Comparison of ENCODE assay signal across 8 cellular contexts in genomic region chr2:230798769-230799399, GRCh38.
A peak's percentile ranks its signal among the peaks of the same experiment; 100 is the strongest.
DNase-seq lines count a peak whose midpoint lies in the region; ATAC-seq and TF ChIP-seq lines count a peak whose summit lies in the region.

No MANE protein-coding gene starts in this region.

- H3K4me3 ChIP-seq in OCI-LY1 (ENCODE audit: low read depth, low read length, poor library complexity, severe bottlenecking) (no peak overlapping the region), adipocyte (ENCODE audit: low read length) (no peak overlapping the region), testis (no peak overlapping the region)

- ATAC-seq in GM18870 (IDR thresholded peaks at IDR 0.05; ENCODE audit: unreplicated experiment) (no peak), GM21723 (IDR thresholded peaks at IDR 0.05; ENCODE audit: unreplicated experiment) (no peak)

- no peaks in the 10 kb centered on the region for H3K79me2 ChIP-seq in OCI-LY1 (ENCODE audit: insufficient read depth, low read length)

- WGBS in testis, 2 donors: 62 to 63% methylated on average over 4 of the region's 4 CpGs

- H3K27ac ChIP-seq in OCI-LY1 (ENCODE audit: low read depth, low read length, poor library complexity, severe bottlenecking) (peak overlapping the region; percentile 77), testis (no peak overlapping the region)

- H3K4me3 Mint-ChIP-seq in immature natural killer cell: no peak overlapping the region

- H3K4me2 ChIP-seq in OCI-LY1 (ENCODE audit: low read length): peak overlapping the region; percentile 49; the same call in 1 of the 2 replicates

- no peaks in the 10 kb centered on the region for H4K20me1 ChIP-seq in OCI-LY1 (ENCODE audit: insufficient read depth, low read length)

- peak overlapping the region in 3 of 6 donors; percentile 28 to 42 (median 33) for H3K27ac Mint-ChIP-seq in immature natural killer cell

- H3K9ac ChIP-seq in OCI-LY1 (ENCODE audit: low read length) (no peak overlapping the region), adipocyte (ENCODE audit: low read length) (no peak overlapping the region)

- H3K36me3 Mint-ChIP-seq in immature natural killer cell: peaks cover 17 to 39% (median 20%) of the 10 kb centered on the region in 3 donors

- H3K4me1 ChIP-seq in OCI-LY1 (ENCODE audit: insufficient read depth, low read length, severe bottlenecking) (peaks cover 26% of the 10 kb centered on the region), adipocyte (ENCODE audit: control insufficient read depth, insufficient read depth, low read length) (peaks cover 46% of the 10 kb centered on the region), testis (peaks cover 8% of the 10 kb centered on the region)

- H3K9me3 Mint-ChIP-seq in immature natural killer cell: no peaks in the 10 kb centered on the region

- H3K4me1 Mint-ChIP-seq in immature natural killer cell: peaks cover 17 to 27% of the 10 kb centered on the region in 2 donors

- H3K36me3 ChIP-seq in OCI-LY1 (ENCODE audit: insufficient read depth, low read length) (peaks cover 60% of the 10 kb centered on the region), adipocyte (ENCODE audit: control insufficient read depth, insufficient read depth, low read length, severe bottlenecking) (peaks cover 18% of the 10 kb centered on the region), testis (ENCODE audit: low read depth, missing control alignments) (no peaks in the 10 kb centered on the region)

- TF ChIP-seq POLR2A in testis (IDR thresholded peaks at IDR 0.05): no peak

- H3K27me3 ChIP-seq in OCI-LY1 (ENCODE audit: insufficient read depth, low read length): no peaks in the 10 kb centered on the region
- no peaks in the 10 kb centered on the region for H3K27me3 ChIP-seq in adipocyte (replicated peaks; ENCODE audit: control insufficient read depth, insufficient read depth, low read length)
- no peaks in the 10 kb centered on the region for H3K27me3 ChIP-seq in testis

- H2AFZ ChIP-seq in OCI-LY1 (ENCODE audit: low read length): no peak overlapping the region

- no peaks in the 10 kb centered on the region for H3K9me2 ChIP-seq in OCI-LY1 (ENCODE audit: low read depth, low read length)

- peaks cover 0 to 4% (median 0%) of the 10 kb centered on the region in 3 donors for H3K27me3 Mint-ChIP-seq in immature natural killer cell (ENCODE audit: low read depth in 3 of 3)

- TF ChIP-seq CTCF in OCI-LY1 (IDR thresholded peaks at IDR 0.05; ENCODE audit: low read length) (peak; percentile 73), testis (IDR thresholded peaks at IDR 0.05) (peak; percentile 7 to 44 (median 19))

- H3K9me3 ChIP-seq in OCI-LY1 (ENCODE audit: low read length) (no peaks in the 10 kb centered on the region), adipocyte (ENCODE audit: control insufficient read depth, low read length) (no peaks in the 10 kb centered on the region), testis (no peaks in the 10 kb centered on the region)

- intact Hi-C loops in testis (cut with DNase I; ENCODE audit: low total_unique reads): no loop called here

- H3F3A ChIP-seq in OCI-LY1 (ENCODE audit: insufficient read depth, low read length): 0 out of 2 replicates have a peak, but pooled peaks cover 7% of the 10 kb centered on the region

- DNase-seq in DMS 273 treated with DMSO at 0.1 percent for 48 hours (lab: John Stamatoyannopoulos, UW) (peak; percentile 8), HCEC 1CT (peak; percentile 60), adipocyte (ENCODE audit: low read depth) (peak; percentile 81), immature natural killer cell (peak; percentile 46 to 61 (median 56)), testis (no peak)
